Comparison of ENCODE assay signal across 9 cellular contexts in the genomic region with DNA sequence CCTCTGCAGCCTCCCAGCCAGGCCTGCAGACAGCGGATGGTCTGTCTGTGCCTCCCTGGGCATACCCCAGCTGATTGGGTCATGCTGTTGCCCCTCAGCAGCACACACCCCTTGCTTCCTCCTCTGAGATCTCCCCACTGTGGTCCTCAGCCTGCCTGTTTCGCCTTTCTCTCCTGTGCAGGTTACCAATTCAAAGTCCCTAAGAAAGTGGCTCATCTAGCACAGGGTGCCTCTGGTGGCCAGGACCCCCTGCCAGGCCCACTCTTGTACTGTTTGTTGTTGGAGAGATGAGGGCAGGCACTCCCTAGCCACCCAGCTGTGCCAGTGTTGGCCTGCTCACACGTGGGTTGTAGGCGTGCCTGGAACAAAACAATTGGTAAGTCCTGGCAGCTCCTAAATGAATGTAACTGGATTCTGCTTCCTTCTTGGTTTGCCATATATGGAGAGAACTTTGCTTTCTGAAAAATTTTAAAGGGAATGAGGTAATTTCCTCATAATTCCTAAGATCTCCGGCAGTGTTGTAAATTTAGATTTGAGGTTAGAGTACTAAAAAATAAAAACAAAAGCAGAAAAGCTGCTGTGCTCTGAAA.
DNase-seq lines count a peak whose midpoint lies in the region; ATAC-seq and TF ChIP-seq lines count a peak whose summit lies in the region.
"Had no signal": no experiment of that assay in that cellular context is flagged by ENCODE, and none has a peak within 500 bp of the region (broad histone marks: within the 10 kb centered on the region; RNA-seq: fewer than 3 reads in every experiment).

No MANE protein-coding gene starts in this region.

- CTCF ChIA-PET in activated CD8-positive, alpha-beta T cell treated with anti-CD3 and anti-CD28 coated beads, Interleukin-2, amount 10 ng/mL, durations not matched to agents 7 days and 5 days (lab: Charles Lee), result no interaction called here

- no peaks in the 10 kb centered on the region for H3K36me3 Mint-ChIP-seq in activated CD8-positive, alpha-beta T cell treated with anti-CD3 and anti-CD28 coated beads, Interleukin-2, amount 10 ng/mL, durations not matched to agents 7 days and 5 days (ENCODE audit: low read depth)

- no peaks in the 10 kb centered on the region for H3K27me3 ChIP-seq in breast epithelium
- H3K27me3 ChIP-seq in layer of hippocampus (ENCODE audit: control insufficient read depth, insufficient read depth, low read length), result no peaks in the 10 kb centered on the region
- H3K27me3 ChIP-seq in aorta (ENCODE audit: control insufficient read depth in 1 of 2, insufficient read depth in 2 of 2, low read length in 1 of 2), result no peaks in the 10 kb centered on the region

- 10 to 11% methylated on average over 5 of the region's 5 CpGs for WGBS in aorta, 2 donors

- ATAC-seq in Right ventricle myocardium inferior, result peak; percentile 80
- ATAC-seq in aorta (ENCODE audit: low FRiP score), result peak; percentile 92
- ATAC-seq in activated CD8-positive, alpha-beta T cell treated with anti-CD3 and anti-CD28 coated beads, Interleukin-2, amount 10 ng/mL, durations not matched to agents 7 days and 5 days, result no peak
- no peak for ATAC-seq in stimulated activated naive CD8-positive, alpha-beta T cell treated with anti-CD3 and anti-CD28 coated beads, Interleukin-15, Interleukin-2, amounts not matched to agents 100 U/mL and 50 U/mL, for 24 hours

- no peak overlapping the region for H3K27ac Mint-ChIP-seq in activated CD8-positive, alpha-beta T cell treated with anti-CD3 and anti-CD28 coated beads, Interleukin-2, amount 10 ng/mL, durations not matched to agents 7 days and 5 days
- H3K27ac Mint-ChIP-seq: B cell had no signal

- intact Hi-C loops in Right ventricle myocardium inferior (cut with DNase I), result no loop called here
- intact Hi-C loops in cardiac septum (cut with DNase I), result no loop called here
- intact Hi-C loops in breast epithelium (cut with DNase I; ENCODE audit: low total_unique reads), result no loop called here
- intact Hi-C loops in aorta (cut with DNase I), result no loop called here

- H3K4me1 Mint-ChIP-seq in activated CD8-positive, alpha-beta T cell treated with anti-CD3 and anti-CD28 coated beads, Interleukin-2, amount 10 ng/mL, durations not matched to agents 7 days and 5 days (ENCODE audit: low read depth), result no peaks in the 10 kb centered on the region
- H3K4me1 Mint-ChIP-seq: B cell had no signal

- no peak overlapping the region for H3K4me3 Mint-ChIP-seq in activated CD8-positive, alpha-beta T cell treated with anti-CD3 and anti-CD28 coated beads, Interleukin-2, amount 10 ng/mL, durations not matched to agents 7 days and 5 days
- H3K4me3 Mint-ChIP-seq: B cell had no signal

- H3K4me1 ChIP-seq in breast epithelium (no peaks in the 10 kb centered on the region), aorta (ENCODE audit: control insufficient read depth in 1 of 2, insufficient read depth in 2 of 2, low read length in 2 of 2) (peaks cover 4 to 9% of the 10 kb centered on the region in 2 donors)

- H3K4me3 ChIP-seq in breast epithelium (no peak overlapping the region), aorta (ENCODE audit: low read length in 2 of 2) (no peak overlapping the region)

- H3K36me3 ChIP-seq in breast epithelium (no peaks in the 10 kb centered on the region), aorta (ENCODE audit: control insufficient read depth in 1 of 2, insufficient read depth in 2 of 2, low read length in 1 of 2) (no peaks in the 10 kb centered on the region)

- no peaks in the 10 kb centered on the region for H3K9me3 Mint-ChIP-seq in activated CD8-positive, alpha-beta T cell treated with anti-CD3 and anti-CD28 coated beads, Interleukin-2, amount 10 ng/mL, durations not matched to agents 7 days and 5 days (ENCODE audit: insufficient read depth)

- H3K9me3 ChIP-seq in breast epithelium (no peaks in the 10 kb centered on the region), aorta (ENCODE audit: control insufficient read depth, low read length) (no peaks in the 10 kb centered on the region)

- no peak for TF ChIP-seq CTCF in breast epithelium (IDR thresholded peaks at IDR 0.05)

- peaks cover 8% of the 10 kb centered on the region for H3K27me3 Mint-ChIP-seq in activated CD8-positive, alpha-beta T cell treated with anti-CD3 and anti-CD28 coated beads, Interleukin-2, amount 10 ng/mL, durations not matched to agents 7 days and 5 days (ENCODE audit: low read depth)

- POLR2A ChIA-PET in activated CD8-positive, alpha-beta T cell treated with anti-CD3 and anti-CD28 coated beads, Interleukin-2, amount 10 ng/mL, durations not matched to agents 7 days and 5 days (lab: Charles Lee), result no interaction called here

- DNase-seq in Right ventricle myocardium inferior (ENCODE audit: missing footprints) (peak; percentile 77), cardiac septum (ENCODE audit: low spot score) (no peak), breast epithelium (ENCODE audit: low spot score in 2 of 2) (peak in 1 of 2 donors; percentile 84), aorta (peak; percentile 79 to 90), MV-4-11 (lab: John Stamatoyannopoulos, UW) (no peak)
- no peak for DNase-seq in activated CD8-positive, alpha-beta T cell treated with anti-CD3 and anti-CD28 coated beads, Interleukin-2, amount 10 ng/mL, durations not matched to agents 7 days and 5 days
- no peak for DNase-seq in stimulated activated naive CD8-positive, alpha-beta T cell treated with anti-CD3 and anti-CD28 coated beads, Interleukin-15, Interleukin-2, amounts not matched to agents 100 U/mL and 50 U/mL, for 24 hours

- H3K27ac ChIP-seq in breast epithelium, result peak overlapping the region; percentile 76 to 87
- H3K27ac ChIP-seq in layer of hippocampus (ENCODE audit: low read depth, low read length), result peak overlapping the region; percentile 93
- H3K27ac ChIP-seq in aorta (ENCODE audit: low read depth in 1 of 2, low read length in 2 of 2), result peak overlapping the region; percentile 96 to 97

- no peak for TF ChIP-seq POLR2A in breast epithelium (IDR thresholded peaks at IDR 0.05)

Comparison
In these comparisons a context has a peak if more than half of its experiments do, and no peak if none do; other contexts are left out.
1. DNase-seq: peak in Right ventricle myocardium inferior (single experiment) and aorta (2 of 2); none in cardiac septum (single experiment), MV-4-11 (single experiment), activated CD8-positive, alpha-beta T cell treated with anti-CD3 and anti-CD28 coated beads, Interleukin-2, amount 10 ng/mL, durations not matched to agents 7 days and 5 days (single experiment) and stimulated activated naive CD8-positive, alpha-beta T cell treated with anti-CD3 and anti-CD28 coated beads, Interleukin-15, Interleukin-2, amounts not matched to agents 100 U/mL and 50 U/mL, for 24 hours (single experiment).
2. ATAC-seq: peak in Right ventricle myocardium inferior (single experiment) and aorta (single experiment); none in activated CD8-positive, alpha-beta T cell treated with anti-CD3 and anti-CD28 coated beads, Interleukin-2, amount 10 ng/mL, durations not matched to agents 7 days and 5 days (single experiment) and stimulated activated naive CD8-positive, alpha-beta T cell treated with anti-CD3 and anti-CD28 coated beads, Interleukin-15, Interleukin-2, amounts not matched to agents 100 U/mL and 50 U/mL, for 24 hours (single experiment).
3. Peak in every context shown above with its lines, with median percentiles within 50 percentile points of each other: H3K27ac ChIP-seq.